Comparison of ENCODE assay signal across 2 cellular contexts in genomic region chr1:226882187-226882586, GRCh38.
TF ChIP-seq lines count a peak whose summit lies in the region.

No MANE protein-coding gene starts in this region.

TF ChIP-seq in liver, 16 proteins besides CTCF, POLR2A, EP300 and RAD21:
- TF ChIP-seq ZBTB33 (IDR thresholded peaks at IDR 0.05) (no peak), MAX (IDR thresholded peaks at IDR 0.05) (no peak), ATF3 (IDR thresholded peaks at IDR 0.05) (no peak), NR2F2 (IDR thresholded peaks at IDR 0.05) (no peak), JUND (IDR thresholded peaks at IDR 0.05) (no peak), FOXA1 (IDR thresholded peaks at IDR 0.05) (no peak), TAF1 (conservative IDR thresholded peaks at IDR 0.05) (no peak), HNF4A (conservative IDR thresholded peaks at IDR 0.05) (no peak), YY1 (IDR thresholded peaks at IDR 0.05) (no peak), REST (IDR thresholded peaks at IDR 0.05) (no peak), HNF4G (IDR thresholded peaks at IDR 0.05) (no peak), EGR1 (IDR thresholded peaks at IDR 0.05; ENCODE audit: low read depth in 2 of 2) (no peak), FOXA2 (IDR thresholded peaks at IDR 0.05) (no peak)
TF ChIP-seq in liver: peak in this region for 0.

TF ChIP-seq in HepG2, 621 proteins besides CTCF, POLR2A, EP300 and RAD21 (continued from another document):
- TF ChIP-seq HMG20B (CRISPR knock-in tag; conservative IDR thresholded peaks at IDR 0.05) (no peak), ZFP36L2 (CRISPR knock-in tag; IDR thresholded peaks at IDR 0.05) (no peak), FOXM1 (CRISPR knock-in tag; IDR thresholded peaks at IDR 0.05) (no peak), THYN1 (CRISPR knock-in tag; IDR thresholded peaks at IDR 0.05; ENCODE audit: borderline replicate concordance, low read depth) (no peak), ZNF496 (CRISPR knock-in tag; IDR thresholded peaks at IDR 0.05; ENCODE audit: insufficient replicate concordance) (no peak), ATM (IDR thresholded peaks at IDR 0.05; ENCODE audit: borderline replicate concordance) (no peak), ZNF782 (CRISPR knock-in tag; IDR thresholded peaks at IDR 0.05; ENCODE audit: borderline replicate concordance) (no peak), ZNF282 (IDR thresholded peaks at IDR 0.05; ENCODE audit: partially characterized antibody) (no peak), MEIS2 (CRISPR knock-in tag; IDR thresholded peaks at IDR 0.05) (no peak), HMG20A (CRISPR knock-in tag; IDR thresholded peaks at IDR 0.05; ENCODE audit: borderline replicate concordance) (no peak), SNRNP70 (IDR thresholded peaks at IDR 0.05; ENCODE audit: low read depth, low read length) (no peak), ZNF430 (CRISPR knock-in tag; IDR thresholded peaks at IDR 0.05) (no peak), ZBTB3 (CRISPR knock-in tag; IDR thresholded peaks at IDR 0.05; ENCODE audit: borderline replicate concordance, low read depth) (no peak), ZBTB37 (CRISPR knock-in tag; IDR thresholded peaks at IDR 0.05) (no peak), ZNF468 (CRISPR knock-in tag; IDR thresholded peaks at IDR 0.05) (no peak)
